Comparison of ENCODE assay signal across 1 cellular context in the genomic region with DNA sequence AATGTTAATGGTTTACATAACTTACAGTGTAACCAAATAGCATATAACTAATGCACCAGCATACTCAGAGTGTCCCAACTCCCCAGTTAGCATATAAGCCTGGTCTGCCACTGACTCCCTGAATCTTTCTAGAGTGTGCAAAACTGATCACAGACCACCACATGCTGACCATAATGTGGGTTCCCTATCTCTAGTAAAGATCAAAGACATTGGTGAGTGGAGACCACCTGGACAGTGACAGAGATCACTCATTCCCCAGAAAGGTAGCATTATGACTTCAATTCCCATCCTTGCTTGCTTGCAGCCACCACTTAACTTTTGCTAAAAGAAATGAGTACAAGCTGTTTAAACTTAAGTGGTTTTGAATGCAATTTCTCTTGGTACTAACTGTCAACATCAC.
TF ChIP-seq lines count a peak whose summit lies in the region.

No MANE protein-coding gene starts in this region.

TF ChIP-seq in HepG2, 621 proteins besides CTCF, POLR2A, EP300 and RAD21 (continued from another document):
- TF ChIP-seq, protein P1, sequence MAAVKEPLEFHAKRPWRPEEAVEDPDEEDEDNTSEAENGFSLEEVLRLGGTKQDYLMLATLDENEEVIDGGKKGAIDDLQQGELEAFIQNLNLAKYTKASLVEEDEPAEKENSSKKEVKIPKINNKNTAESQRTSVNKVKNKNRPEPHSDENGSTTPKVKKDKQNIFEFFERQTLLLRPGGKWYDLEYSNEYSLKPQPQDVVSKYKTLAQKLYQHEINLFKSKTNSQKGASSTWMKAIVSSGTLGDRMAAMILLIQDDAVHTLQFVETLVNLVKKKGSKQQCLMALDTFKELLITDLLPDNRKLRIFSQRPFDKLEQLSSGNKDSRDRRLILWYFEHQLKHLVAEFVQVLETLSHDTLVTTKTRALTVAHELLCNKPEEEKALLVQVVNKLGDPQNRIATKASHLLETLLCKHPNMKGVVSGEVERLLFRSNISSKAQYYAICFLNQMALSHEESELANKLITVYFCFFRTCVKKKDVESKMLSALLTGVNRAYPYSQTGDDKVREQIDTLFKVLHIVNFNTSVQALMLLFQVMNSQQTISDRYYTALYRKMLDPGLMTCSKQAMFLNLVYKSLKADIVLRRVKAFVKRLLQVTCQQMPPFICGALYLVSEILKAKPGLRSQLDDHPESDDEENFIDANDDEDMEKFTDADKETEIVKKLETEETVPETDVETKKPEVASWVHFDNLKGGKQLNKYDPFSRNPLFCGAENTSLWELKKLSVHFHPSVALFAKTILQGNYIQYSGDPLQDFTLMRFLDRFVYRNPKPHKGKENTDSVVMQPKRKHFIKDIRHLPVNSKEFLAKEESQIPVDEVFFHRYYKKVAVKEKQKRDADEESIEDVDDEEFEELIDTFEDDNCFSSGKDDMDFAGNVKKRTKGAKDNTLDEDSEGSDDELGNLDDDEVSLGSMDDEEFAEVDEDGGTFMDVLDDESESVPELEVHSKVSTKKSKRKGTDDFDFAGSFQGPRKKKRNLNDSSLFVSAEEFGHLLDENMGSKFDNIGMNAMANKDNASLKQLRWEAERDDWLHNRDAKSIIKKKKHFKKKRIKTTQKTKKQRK (IDR thresholded peaks at IDR 0.05; ENCODE audit: low read length): no peak
- TF ChIP-seq, protein P2, sequence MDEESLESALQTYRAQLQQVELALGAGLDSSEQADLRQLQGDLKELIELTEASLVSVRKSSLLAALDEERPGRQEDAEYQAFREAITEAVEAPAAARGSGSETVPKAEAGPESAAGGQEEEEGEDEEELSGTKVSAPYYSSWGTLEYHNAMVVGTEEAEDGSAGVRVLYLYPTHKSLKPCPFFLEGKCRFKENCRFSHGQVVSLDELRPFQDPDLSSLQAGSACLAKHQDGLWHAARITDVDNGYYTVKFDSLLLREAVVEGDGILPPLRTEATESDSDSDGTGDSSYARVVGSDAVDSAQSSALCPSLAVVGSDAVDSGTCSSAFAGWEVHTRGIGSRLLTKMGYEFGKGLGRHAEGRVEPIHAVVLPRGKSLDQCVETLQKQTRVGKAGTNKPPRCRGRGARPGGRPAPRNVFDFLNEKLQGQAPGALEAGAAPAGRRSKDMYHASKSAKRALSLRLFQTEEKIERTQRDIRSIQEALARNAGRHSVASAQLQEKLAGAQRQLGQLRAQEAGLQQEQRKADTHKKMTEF (CRISPR knock-in tag; IDR thresholded peaks at IDR 0.05): no peak
- TF ChIP-seq, protein P3, sequence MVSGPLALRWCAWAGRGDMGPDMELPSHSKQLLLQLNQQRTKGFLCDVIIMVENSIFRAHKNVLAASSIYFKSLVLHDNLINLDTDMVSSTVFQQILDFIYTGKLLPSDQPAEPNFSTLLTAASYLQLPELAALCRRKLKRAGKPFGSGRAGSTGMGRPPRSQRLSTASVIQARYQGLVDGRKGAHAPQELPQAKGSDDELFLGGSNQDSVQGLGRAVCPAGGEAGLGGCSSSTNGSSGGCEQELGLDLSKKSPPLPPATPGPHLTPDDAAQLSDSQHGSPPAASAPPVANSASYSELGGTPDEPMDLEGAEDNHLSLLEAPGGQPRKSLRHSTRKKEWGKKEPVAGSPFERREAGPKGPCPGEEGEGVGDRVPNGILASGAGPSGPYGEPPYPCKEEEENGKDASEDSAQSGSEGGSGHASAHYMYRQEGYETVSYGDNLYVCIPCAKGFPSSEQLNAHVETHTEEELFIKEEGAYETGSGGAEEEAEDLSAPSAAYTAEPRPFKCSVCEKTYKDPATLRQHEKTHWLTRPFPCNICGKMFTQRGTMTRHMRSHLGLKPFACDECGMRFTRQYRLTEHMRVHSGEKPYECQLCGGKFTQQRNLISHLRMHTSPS (CRISPR knock-in tag; IDR thresholded peaks at IDR 0.05; ENCODE audit: low read depth): no peak
- TF ChIP-seq, protein P4, sequence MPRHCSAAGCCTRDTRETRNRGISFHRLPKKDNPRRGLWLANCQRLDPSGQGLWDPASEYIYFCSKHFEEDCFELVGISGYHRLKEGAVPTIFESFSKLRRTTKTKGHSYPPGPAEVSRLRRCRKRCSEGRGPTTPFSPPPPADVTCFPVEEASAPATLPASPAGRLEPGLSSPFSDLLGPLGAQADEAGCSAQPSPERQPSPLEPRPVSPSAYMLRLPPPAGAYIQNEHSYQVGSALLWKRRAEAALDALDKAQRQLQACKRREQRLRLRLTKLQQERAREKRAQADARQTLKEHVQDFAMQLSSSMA (CRISPR knock-in tag; IDR thresholded peaks at IDR 0.05): no peak
- TF ChIP-seq ZNF746 (CRISPR knock-in tag; IDR thresholded peaks at IDR 0.05) (no peak), TOE1 (CRISPR knock-in tag; IDR thresholded peaks at IDR 0.05) (no peak), SUZ12 (IDR thresholded peaks at IDR 0.05; ENCODE audit: low read depth, low read length) (no peak), TGIF2 (CRISPR knock-in tag; IDR thresholded peaks at IDR 0.05) (no peak), GFI1 (CRISPR knock-in tag; IDR thresholded peaks at IDR 0.05; ENCODE audit: borderline replicate concordance) (no peak), NFKB2 (CRISPR knock-in tag; IDR thresholded peaks at IDR 0.05; ENCODE audit: borderline replicate concordance) (no peak), ZNF329 (CRISPR knock-in tag; IDR thresholded peaks at IDR 0.05; ENCODE audit: low read depth) (no peak), KAT2B (IDR thresholded peaks at IDR 0.05; ENCODE audit: borderline replicate concordance, low read depth, low read length) (no peak), POLR2AphosphoS5 (IDR thresholded peaks at IDR 0.05; ENCODE audit: low read depth, low read length) (no peak)
TF ChIP-seq in HepG2: peak in this region for 0.
